ENCODE assay signal across 9 cellular contexts in the genomic region with DNA sequence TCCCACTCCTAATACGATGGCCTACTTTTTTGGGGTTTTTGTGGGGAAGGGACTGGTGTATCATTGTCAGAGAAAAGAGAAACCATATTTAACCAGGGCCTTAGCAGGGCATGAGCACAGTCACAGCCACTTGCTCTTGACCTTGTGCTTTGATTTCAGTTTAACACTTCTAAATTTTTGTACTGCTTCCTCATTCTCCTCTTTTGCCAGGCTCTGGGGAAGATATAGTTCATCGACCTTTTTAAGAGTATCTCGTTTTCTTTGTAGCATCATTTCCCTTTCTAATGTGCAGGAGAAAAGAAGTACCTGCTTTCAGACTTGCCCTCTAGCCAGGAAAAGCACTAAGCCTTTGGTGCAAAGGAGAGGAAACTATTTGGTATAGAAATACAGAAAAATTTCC. TPM values are rescaled to one million over a fixed set of nuclear protein-coding genes. Genes with fewer than 3 reads are reported as not detected.
A peak's percentile ranks its signal among the peaks of the same experiment; 100 is the strongest.
DNase-seq lines count a peak whose midpoint lies in the region; ATAC-seq and TF ChIP-seq lines count a peak whose summit lies in the region.
"Had no signal": no experiment of that assay in that cellular context is flagged by ENCODE, and none has a peak within 500 bp of the region (broad histone marks: within the 10 kb centered on the region; RNA-seq: fewer than 3 reads in every experiment).

No MANE protein-coding gene starts in this region.

- no peak for ATAC-seq in activated T-cell treated with anti-CD3 and anti-CD28 coated beads, Interleukin-2, amount 50 U/mL, for 72 hours (replicated peaks in 1 of 2)
- ATAC-seq in GM21515 (IDR thresholded peaks at IDR 0.05; ENCODE audit: unreplicated experiment), result no peak

- DNase-seq in activated T-cell treated with anti-CD3 and anti-CD28 coated beads, Interleukin-2, amount 50 U/mL, for 72 hours, result no peak
- no peak for DNase-seq in activated T-cell treated with anti-CD3 and anti-CD28 coated beads, Interleukin-2, amount 50 U/mL, for 48 hours
- no peak for DNase-seq in activated T-helper 1 cell treated with anti-CD3 and anti-CD28 coated beads, Interleukin-12 subunit alpha, Interleukin-12 subunit beta, Interleukin-2, Interleukin-4 antibody, amounts not matched to agents 30 ng/mL and 10 ng/mL and 1 ng/mL, durations not matched to agents 14 hours and 24 hours and 36 hours (ENCODE audit: low spot score)
- DNase-seq in immature natural killer cell (peak; percentile 30 to 33 (median 30)), thyroid gland (no peak), neuronal stem cell (ENCODE audit: low spot score) (no peak), HPDE6-E6E7 (ENCODE audit: extremely low spot score) (no peak)

- peak overlapping the region; percentile 4 to 100 (median 99) for H3K27ac ChIP-seq in thyroid gland
- no peak overlapping the region for H3K27ac ChIP-seq in neuronal stem cell (replicated peaks; ENCODE audit: low read length)
- H3K27ac ChIP-seq: HL-60 had no signal

- 32 to 33% methylated on average over 3 of the region's 3 CpGs for WGBS in thyroid gland, 2 donors
- WGBS in neuronal stem cell (ENCODE audit: extremely low coverage in 2 of 2, insufficient read length in 2 of 2, insufficient replicate concordance in 1 of 2), 2 donors, result no CpG with 5 or more reads among the region's 3 CpGs

- no peaks in the 10 kb centered on the region for H3K79me1 ChIP-seq in neuronal stem cell (ENCODE audit: low read depth, low read length)

- peak overlapping the region; percentile 72 for H3K27ac Mint-ChIP-seq in activated T-cell treated with anti-CD3 and anti-CD28 coated beads, Interleukin-2, amount 50 U/mL, for 72 hours
- H3K27ac Mint-ChIP-seq in activated T-helper 1 cell treated with anti-CD3 and anti-CD28 coated beads, Interleukin-12 subunit alpha, Interleukin-12 subunit beta, Interleukin-2, Interleukin-4 antibody, amounts not matched to agents 30 ng/mL and 10 ng/mL and 1 ng/mL, durations not matched to agents 14 hours and 24 hours and 36 hours, result peak overlapping the region; percentile 99
- H3K27ac Mint-ChIP-seq in immature natural killer cell, result peak overlapping the region; percentile 95 to 99 (median 98)

- no peaks in the 10 kb centered on the region for H3K9me3 Mint-ChIP-seq in activated T-cell treated with anti-CD3 and anti-CD28 coated beads, Interleukin-2, amount 50 U/mL, for 72 hours
- H3K9me3 Mint-ChIP-seq in activated T-helper 1 cell treated with anti-CD3 and anti-CD28 coated beads, Interleukin-12 subunit alpha, Interleukin-12 subunit beta, Interleukin-2, Interleukin-4 antibody, amounts not matched to agents 30 ng/mL and 10 ng/mL and 1 ng/mL, durations not matched to agents 14 hours and 24 hours and 36 hours, result no peaks in the 10 kb centered on the region
- peaks cover 0 to 3% (median 0%) of the 10 kb centered on the region in 6 donors for H3K9me3 Mint-ChIP-seq in immature natural killer cell

- H3K27me3 ChIP-seq in thyroid gland (no peaks in the 10 kb centered on the region), neuronal stem cell (ENCODE audit: control insufficient read depth in 3 of 3, insufficient read depth in 3 of 3, low read depth in 1 of 3, low read length in 3 of 3) (no peaks in the 10 kb centered on the region)

- no peak overlapping the region for H3K4me2 ChIP-seq in neuronal stem cell (ENCODE audit: insufficient read depth, low read length, poor library complexity, severe bottlenecking)

- no peak overlapping the region for H3K4me3 ChIP-seq in thyroid gland (replicated peaks in 1 of 3)
- H3K4me3 ChIP-seq in neuronal stem cell (ENCODE audit: low read length in 2 of 2), result no peak overlapping the region

- intact Hi-C loops in activated T-helper 1 cell treated with anti-CD3 and anti-CD28 coated beads, Interleukin-12 subunit alpha, Interleukin-12 subunit beta, Interleukin-2, Interleukin-4 antibody, amounts not matched to agents 30 ng/mL and 10 ng/mL and 1 ng/mL, durations not matched to agents 14 hours and 24 hours and 36 hours (cut with micrococcal nuclease), result loop anchor here (5.0 to 10.0 kb wide), 5 partner anchors 332 to 2001 kb away; a partner anchor contains a TSS
- intact Hi-C loops in thyroid gland (cut with DNase I), result no loop called here

- no peak overlapping the region for H2AFZ ChIP-seq in neuronal stem cell (ENCODE audit: low read length)

- H3K9ac ChIP-seq in neuronal stem cell (ENCODE audit: low read depth, low read length, poor library complexity), result no peak overlapping the region

- no peak for TF ChIP-seq CTCF in thyroid gland (IDR thresholded peaks at IDR 0.05)

- H3K4me3 Mint-ChIP-seq in activated T-cell treated with anti-CD3 and anti-CD28 coated beads, Interleukin-2, amount 50 U/mL, for 72 hours, result peak overlapping the region; percentile 86 to 93
- H3K4me3 Mint-ChIP-seq in activated T-helper 1 cell treated with anti-CD3 and anti-CD28 coated beads, Interleukin-12 subunit alpha, Interleukin-12 subunit beta, Interleukin-2, Interleukin-4 antibody, amounts not matched to agents 30 ng/mL and 10 ng/mL and 1 ng/mL, durations not matched to agents 14 hours and 24 hours and 36 hours, result peak overlapping the region; percentile 97
- H3K4me3 Mint-ChIP-seq in immature natural killer cell, result peak overlapping the region; percentile 89 to 97 (median 93)

- TF ChIP-seq POLR2A in thyroid gland (IDR thresholded peaks at IDR 0.05), result no peak

- no peak overlapping the region for H4K91ac ChIP-seq in neuronal stem cell (ENCODE audit: low read depth, low read length, poor library complexity)

- no peak overlapping the region for H2BK5ac ChIP-seq in neuronal stem cell (ENCODE audit: low read length)

- no peak overlapping the region for H3K14ac ChIP-seq in neuronal stem cell (ENCODE audit: low read length)

- no peaks in the 10 kb centered on the region for H3K27me3 Mint-ChIP-seq in activated T-cell treated with anti-CD3 and anti-CD28 coated beads, Interleukin-2, amount 50 U/mL, for 72 hours (ENCODE audit: low read depth)
- peaks cover 2% of the 10 kb centered on the region for H3K27me3 Mint-ChIP-seq in activated T-helper 1 cell treated with anti-CD3 and anti-CD28 coated beads, Interleukin-12 subunit alpha, Interleukin-12 subunit beta, Interleukin-2, Interleukin-4 antibody, amounts not matched to agents 30 ng/mL and 10 ng/mL and 1 ng/mL, durations not matched to agents 14 hours and 24 hours and 36 hours (ENCODE audit: insufficient read depth)
- peaks cover 13 to 30% (median 30%) of the 10 kb centered on the region in 3 donors for H3K27me3 Mint-ChIP-seq in immature natural killer cell (ENCODE audit: low read depth in 3 of 3)

- no peak overlapping the region for H2BK15ac ChIP-seq in neuronal stem cell (ENCODE audit: low read length)

- H3K18ac ChIP-seq in neuronal stem cell (ENCODE audit: low read length), result no peak overlapping the region

- H2BK120ac ChIP-seq in neuronal stem cell (ENCODE audit: low read depth, low read length), result no peak overlapping the region

- H3K4me1 Mint-ChIP-seq in activated T-cell treated with anti-CD3 and anti-CD28 coated beads, Interleukin-2, amount 50 U/mL, for 72 hours (ENCODE audit: low read depth), result peaks cover 73% of the 10 kb centered on the region
- peaks cover 74% of the 10 kb centered on the region for H3K4me1 Mint-ChIP-seq in activated T-helper 1 cell treated with anti-CD3 and anti-CD28 coated beads, Interleukin-12 subunit alpha, Interleukin-12 subunit beta, Interleukin-2, Interleukin-4 antibody, amounts not matched to agents 30 ng/mL and 10 ng/mL and 1 ng/mL, durations not matched to agents 14 hours and 24 hours and 36 hours (ENCODE audit: low read depth)
- peaks cover 80 to 82% of the 10 kb centered on the region in 2 donors for H3K4me1 Mint-ChIP-seq in immature natural killer cell

- H3K9me3 ChIP-seq in thyroid gland, result no peaks in the 10 kb centered on the region
- H3K9me3 ChIP-seq in neuronal stem cell (replicated peaks in 1 of 2; ENCODE audit: control insufficient read depth in 2 of 2, insufficient read depth in 1 of 2, low read depth in 1 of 2, low read length in 2 of 2), result no peaks in the 10 kb centered on the region

- H3K36me3 ChIP-seq in thyroid gland, result no peaks in the 10 kb centered on the region
- peaks cover 0 to 8% of the 10 kb centered on the region in 2 donors for H3K36me3 ChIP-seq in neuronal stem cell (replicated peaks in 1 of 2; ENCODE audit: control insufficient read depth in 2 of 2, insufficient read depth in 2 of 2, low read length in 2 of 2)

- H2BK12ac ChIP-seq in neuronal stem cell (ENCODE audit: low read length), result no peak overlapping the region

- no peak overlapping the region for H4K8ac ChIP-seq in neuronal stem cell (ENCODE audit: low read depth, low read length)

- H3K23ac ChIP-seq in neuronal stem cell (ENCODE audit: low read depth, low read length, poor library complexity), result no peak overlapping the region

- H3K36me3 Mint-ChIP-seq in activated T-cell treated with anti-CD3 and anti-CD28 coated beads, Interleukin-2, amount 50 U/mL, for 72 hours (ENCODE audit: insufficient read depth in 2 of 2), result peaks cover 5 to 9% of the 10 kb centered on the region in 2 donors
- H3K36me3 Mint-ChIP-seq in activated T-helper 1 cell treated with anti-CD3 and anti-CD28 coated beads, Interleukin-12 subunit alpha, Interleukin-12 subunit beta, Interleukin-2, Interleukin-4 antibody, amounts not matched to agents 30 ng/mL and 10 ng/mL and 1 ng/mL, durations not matched to agents 14 hours and 24 hours and 36 hours (ENCODE audit: low read depth), result peaks cover 27% of the 10 kb centered on the region
- H3K36me3 Mint-ChIP-seq in immature natural killer cell, result no peaks in the 10 kb centered on the region

- no peak overlapping the region for H2AK5ac ChIP-seq in neuronal stem cell (ENCODE audit: low read depth, low read length)

- H3K4ac ChIP-seq in neuronal stem cell (ENCODE audit: low read length), result no peak overlapping the region

- peaks cover 47 to 61% of the 10 kb centered on the region in 2 donors for H3K4me1 ChIP-seq in thyroid gland
- H3K4me1 ChIP-seq in neuronal stem cell (ENCODE audit: control insufficient read depth in 2 of 2, insufficient read depth in 1 of 2, low read depth in 1 of 2, low read length in 2 of 2), result peaks cover 9 to 19% of the 10 kb centered on the region in 2 donors

RNA-seq across cellular contexts. Expression of a gene that starts 2.2 kb away (rescaled TPM):
- 10 to 100 TPM; 46.9 to 49.5 TPM for total RNA-seq in activated T-cell treated with anti-CD3 and anti-CD28 coated beads, Interleukin-2, amount 50 U/mL, for 72 hours
- 41.2 and 46.8 TPM in 2 replicates for total RNA-seq in activated T-helper 1 cell treated with anti-CD3 and anti-CD28 coated beads, Interleukin-12 subunit alpha, Interleukin-12 subunit beta, Interleukin-2, Interleukin-4 antibody, amounts not matched to agents 30 ng/mL and 10 ng/mL and 1 ng/mL, durations not matched to agents 14 hours and 24 hours and 36 hours
- polyA plus RNA-seq in immature natural killer cell, result 100 to 1,000 TPM in 1 of 3 donors, 10 to 100 TPM in 2; 53.5 to 123 (median 70.9) TPM
- 10 to 100 TPM; 44.5 to 72.0 (median 55.9) TPM for total RNA-seq in thyroid gland
- 16.0 TPM for polyA plus RNA-seq in neuronal stem cell (2013, experiment 1 of 2)
- polyA plus RNA-seq in neuronal stem cell (2013, experiment 2 of 2), result 15.1 TPM

RNA-seq across cellular contexts. Expression of a gene that starts 3.1 kb away (rescaled TPM):
- total RNA-seq in activated T-cell treated with anti-CD3 and anti-CD28 coated beads, Interleukin-2, amount 50 U/mL, for 72 hours, result 10 to 100 TPM; 30.4 to 31.3 TPM
- 18.6 and 19.6 TPM in 2 replicates for total RNA-seq in activated T-helper 1 cell treated with anti-CD3 and anti-CD28 coated beads, Interleukin-12 subunit alpha, Interleukin-12 subunit beta, Interleukin-2, Interleukin-4 antibody, amounts not matched to agents 30 ng/mL and 10 ng/mL and 1 ng/mL, durations not matched to agents 14 hours and 24 hours and 36 hours
- 10 to 100 TPM in 2 of 3 donors, 1 to 10 TPM in 1; 9.9 to 23.1 (median 15.3) TPM for polyA plus RNA-seq in immature natural killer cell
- total RNA-seq in thyroid gland, result 10 to 100 TPM; 15.9 to 23.0 (median 17.7) TPM
- polyA plus RNA-seq in neuronal stem cell (2013, experiment 1 of 2), result 6.9 TPM
- polyA plus RNA-seq in neuronal stem cell (2013, experiment 2 of 2), result 6.2 TPM

RNA-seq across cellular contexts. Expression of a gene that starts 33.8 kb away (rescaled TPM):
- 1 to 10 TPM; 5.5 to 7.7 TPM for total RNA-seq in activated T-cell treated with anti-CD3 and anti-CD28 coated beads, Interleukin-2, amount 50 U/mL, for 72 hours
- total RNA-seq in activated T-helper 1 cell treated with anti-CD3 and anti-CD28 coated beads, Interleukin-12 subunit alpha, Interleukin-12 subunit beta, Interleukin-2, Interleukin-4 antibody, amounts not matched to agents 30 ng/mL and 10 ng/mL and 1 ng/mL, durations not matched to agents 14 hours and 24 hours and 36 hours, result 11.2 and 11.6 TPM in 2 replicates
- polyA plus RNA-seq in immature natural killer cell, result 1 to 10 TPM in 1 of 3 donors, under 1 TPM in 2; 0.11 to 1.2 (median 0.73) TPM
- total RNA-seq in thyroid gland, result 10 to 100 TPM in 1 of 4 donors, 1 to 10 TPM in 3; 6.0 to 11.0 (median 8.4) TPM
- 3.5 TPM for polyA plus RNA-seq in neuronal stem cell (2013, experiment 1 of 2)
- polyA plus RNA-seq in neuronal stem cell (2013, experiment 2 of 2), result 3.5 TPM

RNA-seq across cellular contexts. Expression of a gene that starts 41.5 kb away (rescaled TPM):
- total RNA-seq in activated T-cell treated with anti-CD3 and anti-CD28 coated beads, Interleukin-2, amount 50 U/mL, for 72 hours, result 1 to 10 TPM; 1.2 to 1.9 TPM
- total RNA-seq in activated T-helper 1 cell treated with anti-CD3 and anti-CD28 coated beads, Interleukin-12 subunit alpha, Interleukin-12 subunit beta, Interleukin-2, Interleukin-4 antibody, amounts not matched to agents 30 ng/mL and 10 ng/mL and 1 ng/mL, durations not matched to agents 14 hours and 24 hours and 36 hours, result 1.1 and 1.5 TPM in 2 replicates
- polyA plus RNA-seq in immature natural killer cell, result 1 to 10 TPM; 1.5 to 5.8 (median 4.2) TPM
- total RNA-seq in thyroid gland, result 1 to 10 TPM in 3 of 4 donors, under 1 TPM in 1; 0.92 to 1.3 (median 1.0) TPM
- 1.1 TPM for polyA plus RNA-seq in neuronal stem cell (2013, experiment 1 of 2)
- 1.1 TPM for polyA plus RNA-seq in neuronal stem cell (2013, experiment 2 of 2)

RNA-seq across cellular contexts. Expression of a gene that starts 43.0 kb away (rescaled TPM):
- under 1 TPM in 1 of 2 donors, not detected in 1; 0.16 TPM for total RNA-seq in activated T-cell treated with anti-CD3 and anti-CD28 coated beads, Interleukin-2, amount 50 U/mL, for 72 hours
- total RNA-seq in activated T-helper 1 cell treated with anti-CD3 and anti-CD28 coated beads, Interleukin-12 subunit alpha, Interleukin-12 subunit beta, Interleukin-2, Interleukin-4 antibody, amounts not matched to agents 30 ng/mL and 10 ng/mL and 1 ng/mL, durations not matched to agents 14 hours and 24 hours and 36 hours, result not detected in 2 replicates
- under 1 TPM in 2 of 3 donors, not detected in 1; 0.47 to 0.81 TPM for polyA plus RNA-seq in immature natural killer cell
- under 1 TPM in 3 of 4 donors, not detected in 1; 0.54 to 0.67 (median 0.63) TPM for total RNA-seq in thyroid gland
- 0.11 TPM for polyA plus RNA-seq in neuronal stem cell (2013, experiment 1 of 2)
- 0.11 TPM for polyA plus RNA-seq in neuronal stem cell (2013, experiment 2 of 2)

Comparison
In these comparisons a context has a peak if more than half of its experiments do, and no peak if none do; other contexts are left out.
1. DNase-seq: peak in immature natural killer cell (3 of 3); none in activated T-cell treated with anti-CD3 and anti-CD28 coated beads, Interleukin-2, amount 50 U/mL, for 72 hours (0 of 2), activated T-cell treated with anti-CD3 and anti-CD28 coated beads, Interleukin-2, amount 50 U/mL, for 48 hours (0 of 2), activated T-helper 1 cell treated with anti-CD3 and anti-CD28 coated beads, Interleukin-12 subunit alpha, Interleukin-12 subunit beta, Interleukin-2, Interleukin-4 antibody, amounts not matched to agents 30 ng/mL and 10 ng/mL and 1 ng/mL, durations not matched to agents 14 hours and 24 hours and 36 hours (single experiment), thyroid gland (0 of 2), neuronal stem cell (single experiment) and HPDE6-E6E7 (single experiment).
2. Peak in every context shown above with its lines, with median percentiles within 50 percentile points of each other: H3K27ac Mint-ChIP-seq and H3K4me3 Mint-ChIP-seq.